16 cellular contexts compared by ENCODE assay signal in genomic region chr6:99148111-99148510, GRCh38.
A peak's percentile ranks its signal among the peaks of the same experiment; 100 is the strongest.
DNase-seq lines count a peak whose midpoint lies in the region; ATAC-seq and TF ChIP-seq lines count a peak whose summit lies in the region.
"Had no signal": no experiment of that assay in that cellular context is flagged by ENCODE, and none has a peak within 500 bp of the region (broad histone marks: within the 10 kb centered on the region; RNA-seq: fewer than 3 reads in every experiment).

No MANE protein-coding gene starts in this region.

- H3K27me3 Mint-ChIP-seq in endodermal cell (ENCODE audit: insufficient read depth), result peaks cover 89% of the 10 kb centered on the region
- peaks cover 11 to 18% of the 10 kb centered on the region in 2 donors for H3K27me3 Mint-ChIP-seq in stimulated activated naive B cell treated with anti-CD40 and anti-IgM and Interleukin-4, amounts not matched to agents 10 μg/mL and 1 μg/mL and 100 μg/mL, for 72 hours

- H3K9me3 Mint-ChIP-seq in endodermal cell, result no peaks in the 10 kb centered on the region
- H3K9me3 Mint-ChIP-seq in stimulated activated naive B cell treated with anti-CD40 and anti-IgM and Interleukin-4, amounts not matched to agents 10 μg/mL and 1 μg/mL and 100 μg/mL, for 72 hours, result no peaks in the 10 kb centered on the region
- H3K9me3 Mint-ChIP-seq: CD4-positive, CD25-positive, alpha-beta regulatory T cell had no signal

- H3K4me3 Mint-ChIP-seq in endodermal cell, result no peak overlapping the region
- no peak overlapping the region for H3K4me3 Mint-ChIP-seq in stimulated activated naive B cell treated with anti-CD40 and anti-IgM and Interleukin-4, amounts not matched to agents 10 μg/mL and 1 μg/mL and 100 μg/mL, for 72 hours
- H3K4me3 Mint-ChIP-seq: CD4-positive, CD25-positive, alpha-beta regulatory T cell had no signal

- no peaks in the 10 kb centered on the region for H3K36me3 ChIP-seq in endodermal cell (ENCODE audit: control insufficient read depth, insufficient read depth, low read length)
- H3K36me3 ChIP-seq: BLaER1 had no signal

- H3K36me3 Mint-ChIP-seq in endodermal cell (ENCODE audit: low read depth), result no peaks in the 10 kb centered on the region
- no peaks in the 10 kb centered on the region for H3K36me3 Mint-ChIP-seq in stimulated activated naive B cell treated with anti-CD40 and anti-IgM and Interleukin-4, amounts not matched to agents 10 μg/mL and 1 μg/mL and 100 μg/mL, for 72 hours
- H3K36me3 Mint-ChIP-seq: CD4-positive, CD25-positive, alpha-beta regulatory T cell had no signal

- H3K4me1 ChIP-seq in endodermal cell (ENCODE audit: control insufficient read depth, insufficient read depth, low read length), result peaks cover 17% of the 10 kb centered on the region
- H3K4me1 ChIP-seq: BLaER1 had no signal

- intact Hi-C loops in Right ventricle myocardium superior (cut with DNase I), result no loop called here

- peak; percentile 40 for DNase-seq in NCI-H2107 treated with DMSO at 0.1 percent for 48 hours (lab: John Stamatoyannopoulos, UW; ENCODE audit: unreplicated experiment)
- no peak for DNase-seq in NCI-H2107 (lab: John Stamatoyannopoulos, UW)
- DNase-seq in NCI-H524 treated with DMSO at 0.1 percent for 48 hours (lab: John Stamatoyannopoulos, UW), result peak; percentile 68
- peak; percentile 58 for DNase-seq in endodermal cell
- no peak for DNase-seq in Right ventricle myocardium superior
- no peak for DNase-seq in stimulated activated naive B cell treated with anti-CD40 and anti-IgM and Interleukin-4, amounts not matched to agents 10 μg/mL and 1 μg/mL and 100 μg/mL, for 72 hours
- DNase-seq: AML-193; CD4-positive, CD25-positive, alpha-beta regulatory T cell; DMS53; GF-D8; GM23248; H7; IMR-90 had no signal

- no peak overlapping the region for H3K4me3 ChIP-seq in endodermal cell (ENCODE audit: low read length)
- H3K4me3 ChIP-seq: BLaER1, GM23248 had no signal

- H3K4me1 Mint-ChIP-seq in endodermal cell, result peaks cover 26% of the 10 kb centered on the region
- no peaks in the 10 kb centered on the region for H3K4me1 Mint-ChIP-seq in stimulated activated naive B cell treated with anti-CD40 and anti-IgM and Interleukin-4, amounts not matched to agents 10 μg/mL and 1 μg/mL and 100 μg/mL, for 72 hours

- 37% methylated on average over 2 of the region's 2 CpGs; no CpG with 5 or more reads in 1 of the 2 experiments for WGBS in endodermal cell (ENCODE audit: insufficient coverage in 1 of 2, insufficient read length in 1 of 2), 2 experiments

- peak overlapping the region; percentile 3 for H3K27ac Mint-ChIP-seq in endodermal cell
- no peak overlapping the region for H3K27ac Mint-ChIP-seq in stimulated activated naive B cell treated with anti-CD40 and anti-IgM and Interleukin-4, amounts not matched to agents 10 μg/mL and 1 μg/mL and 100 μg/mL, for 72 hours
- H3K27ac Mint-ChIP-seq: CD4-positive, CD25-positive, alpha-beta regulatory T cell had no signal

- ATAC-seq in Right ventricle myocardium superior (ENCODE audit: poor library complexity), result no peak
- no peak for ATAC-seq in stimulated activated naive B cell treated with anti-CD40 and anti-IgM and Interleukin-4, amounts not matched to agents 10 μg/mL and 1 μg/mL and 100 μg/mL, for 72 hours (replicated peaks)
- no peak for ATAC-seq in HG03095 (IDR thresholded peaks at IDR 0.05; ENCODE audit: unreplicated experiment)

- no peak overlapping the region for H3K27ac ChIP-seq in endodermal cell (ENCODE audit: low read depth, low read length)
- H3K27ac ChIP-seq: 22Rv1, BLaER1, GM23248 had no signal

- no peak overlapping the region for H3K9ac ChIP-seq in endodermal cell (ENCODE audit: extremely low read depth, low read length, poor library complexity, severe bottlenecking)
- H3K9ac ChIP-seq: BLaER1, GM23248 had no signal

- peaks cover 75% of the 10 kb centered on the region for H3K27me3 ChIP-seq in endodermal cell (ENCODE audit: control insufficient read depth, insufficient read depth, low read length, poor library complexity, severe bottlenecking)
- H3K27me3 ChIP-seq: BLaER1 had no signal

- no peaks in the 10 kb centered on the region for H3K9me3 ChIP-seq in endodermal cell (ENCODE audit: control insufficient read depth, low read length)
- H3K9me3 ChIP-seq: BLaER1 had no signal

- TF ChIP-seq CTCF in endodermal cell (conservative IDR thresholded peaks at IDR 0.05), result no peak

Comparison
In these comparisons a context has a peak if more than half of its experiments do, and no peak if none do; other contexts are left out.
1. DNase-seq: peak in NCI-H2107 treated with DMSO at 0.1 percent for 48 hours (single experiment), NCI-H524 treated with DMSO at 0.1 percent for 48 hours (single experiment) and endodermal cell (single experiment); none in NCI-H2107 (single experiment), Right ventricle myocardium superior (single experiment) and stimulated activated naive B cell treated with anti-CD40 and anti-IgM and Interleukin-4, amounts not matched to agents 10 μg/mL and 1 μg/mL and 100 μg/mL, for 72 hours (single experiment).